1 cellular context compared by ENCODE assay signal in genomic region chr13:21458457-21458815, GRCh38.
TF ChIP-seq lines count a peak whose summit lies in the region.

No MANE protein-coding gene starts in this region.

TF ChIP-seq in HepG2, 621 proteins besides CTCF, POLR2A, EP300 and RAD21 (continued from another document):
- peak; percentile 54; the same call in 1 of the 2 replicates for TF ChIP-seq ZNF281 (CRISPR knock-in tag; IDR thresholded peaks at IDR 0.05; ENCODE audit: borderline replicate concordance)
- TF ChIP-seq SKIL (CRISPR knock-in tag; IDR thresholded peaks at IDR 0.05; ENCODE audit: borderline replicate concordance) = no peak
- no peak for TF ChIP-seq ZFP36 (IDR thresholded peaks at IDR 0.05; ENCODE audit: borderline replicate concordance, low read depth, low read length, partially characterized antibody)
- peak; percentile 1; the same call in 1 of the 2 replicates for TF ChIP-seq ISL2 (CRISPR knock-in tag; IDR thresholded peaks at IDR 0.05)
- TF ChIP-seq CBX5 (CRISPR knock-in tag; IDR thresholded peaks at IDR 0.05; ENCODE audit: borderline replicate concordance) = no peak
- peak; percentile 13 for TF ChIP-seq ASH2L (IDR thresholded peaks at IDR 0.05; ENCODE audit: insufficient read length, low read depth, low read length)
- TF ChIP-seq ZNF550 (CRISPR knock-in tag; IDR thresholded peaks at IDR 0.05; ENCODE audit: borderline replicate concordance) = no peak
- no peak for TF ChIP-seq SOX6 (IDR thresholded peaks at IDR 0.05)
- TF ChIP-seq SOX6 (CRISPR knock-in tag; IDR thresholded peaks at IDR 0.05) = no peak
- no peak for TF ChIP-seq TAF1 (CRISPR knock-in tag; IDR thresholded peaks at IDR 0.05)
- TF ChIP-seq ZNF773 (CRISPR knock-in tag; IDR thresholded peaks at IDR 0.05; ENCODE audit: borderline replicate concordance) = no peak
